Comparison of ENCODE assay signal across 17 cellular contexts in genomic region chr7:99008181-99008631, GRCh38.
DNase-seq lines count a peak whose midpoint lies in the region; TF ChIP-seq lines count a peak whose summit lies in the region.
"Had no signal": no experiment of that assay in that cellular context is flagged by ENCODE, and none has a peak within 500 bp of the region (broad histone marks: within the 10 kb centered on the region; RNA-seq: fewer than 3 reads in every experiment).

No MANE protein-coding gene starts in this region.

- H3K4me2 ChIP-seq in osteoblast (ENCODE audit: insufficient read depth, low read length) = no peak overlapping the region

- H3K36me3 Mint-ChIP-seq in activated naive CD4-positive, alpha-beta T cell treated with anti-CD3 and anti-CD28 coated beads, Interleukin-2, amount 50 U/mL, for 24 hours = peaks cover 17% of the 10 kb centered on the region
- H3K36me3 Mint-ChIP-seq in endodermal cell (ENCODE audit: low read depth) = peaks cover 80% of the 10 kb centered on the region

- TF ChIP-seq CTCF in endodermal cell (conservative IDR thresholded peaks at IDR 0.05) (no peak), osteoblast (IDR thresholded peaks at IDR 0.05; ENCODE audit: extremely low read depth, low read depth, low read length) (no peak)

- WGBS in endodermal cell (ENCODE audit: insufficient coverage in 1 of 2, insufficient read length in 1 of 2), 2 experiments = 95 to 99% methylated on average over 16 to 23 of the region's 23 CpGs

- no peaks in the 10 kb centered on the region for H3K4me1 Mint-ChIP-seq in activated naive CD4-positive, alpha-beta T cell treated with anti-CD3 and anti-CD28 coated beads, Interleukin-2, amount 50 U/mL, for 24 hours
- H3K4me1 Mint-ChIP-seq in endodermal cell = no peaks in the 10 kb centered on the region
- H3K4me1 Mint-ChIP-seq: H9 had no signal

- H3K79me2 ChIP-seq in osteoblast (ENCODE audit: insufficient read depth, low read length) = no peaks in the 10 kb centered on the region

- peak overlapping the region; percentile 17 for H3K27ac Mint-ChIP-seq in activated naive CD4-positive, alpha-beta T cell treated with anti-CD3 and anti-CD28 coated beads, Interleukin-2, amount 50 U/mL, for 24 hours
- no peak overlapping the region for H3K27ac Mint-ChIP-seq in endodermal cell
- H3K27ac Mint-ChIP-seq: H9 had no signal

- peaks cover 2% of the 10 kb centered on the region for H4K20me1 ChIP-seq in osteoblast (ENCODE audit: insufficient read depth, low read length)

- no peak overlapping the region for H3K9ac ChIP-seq in endodermal cell (ENCODE audit: extremely low read depth, low read length, poor library complexity, severe bottlenecking)
- H3K9ac ChIP-seq: GM23248 had no signal

- H3K36me3 ChIP-seq in endodermal cell (ENCODE audit: control insufficient read depth, insufficient read depth, low read length) (peaks cover 79% of the 10 kb centered on the region), osteoblast (ENCODE audit: insufficient read depth, low read length) (peaks cover 82% of the 10 kb centered on the region)

- H3K4me1 ChIP-seq in endodermal cell (ENCODE audit: control insufficient read depth, insufficient read depth, low read length) (no peaks in the 10 kb centered on the region), osteoblast (ENCODE audit: insufficient read depth, low read length) (peaks cover 5% of the 10 kb centered on the region)

- DNase-seq in activated naive CD4-positive, alpha-beta T cell (lab: John Stamatoyannopoulos, UW) = no peak
- DNase-seq in endodermal cell (peak; percentile 38), osteoblast (ENCODE audit: insufficient read length, low spot score, missing footprints) (peak; percentile 10), ureter (ENCODE audit: low spot score) (peak; percentile 38), epidermal melanocyte (ENCODE audit: insufficient read length, low spot score) (no peak), GM19238 (ENCODE audit: insufficient read length, low spot score) (no peak)
- DNase-seq: Calu3, DND-41, GM23248, H9, KBM-7, NCI-H2029, NCI-H446 treated with DMSO at 0.1 percent for 48 hours, NCI-H526, RPMI8226, SHP77 had no signal

- no peak overlapping the region for H3K4me3 Mint-ChIP-seq in activated naive CD4-positive, alpha-beta T cell treated with anti-CD3 and anti-CD28 coated beads, Interleukin-2, amount 50 U/mL, for 24 hours
- H3K4me3 Mint-ChIP-seq in endodermal cell = no peak overlapping the region
- H3K4me3 Mint-ChIP-seq: H9 had no signal

- no peak overlapping the region for H2AFZ ChIP-seq in osteoblast (ENCODE audit: low read length)
- H2AFZ ChIP-seq: GM23248 had no signal

- H3K9me3 Mint-ChIP-seq in activated naive CD4-positive, alpha-beta T cell treated with anti-CD3 and anti-CD28 coated beads, Interleukin-2, amount 50 U/mL, for 24 hours = no peaks in the 10 kb centered on the region
- H3K9me3 Mint-ChIP-seq in endodermal cell = no peaks in the 10 kb centered on the region
- H3K9me3 Mint-ChIP-seq: H9 had no signal

- H3K27me3 Mint-ChIP-seq in activated naive CD4-positive, alpha-beta T cell treated with anti-CD3 and anti-CD28 coated beads, Interleukin-2, amount 50 U/mL, for 24 hours = no peaks in the 10 kb centered on the region
- H3K27me3 Mint-ChIP-seq in endodermal cell (ENCODE audit: insufficient read depth) = no peaks in the 10 kb centered on the region

- H3K27ac ChIP-seq in endodermal cell (ENCODE audit: low read depth, low read length) = no peak overlapping the region
- no peak overlapping the region for H3K27ac ChIP-seq in osteoblast (ENCODE audit: low read depth, low read length)
- H3K27ac ChIP-seq: GM23248 had no signal

- no peak overlapping the region for H3K4me3 ChIP-seq in endodermal cell (ENCODE audit: low read length)
- H3K4me3 ChIP-seq in osteoblast (ENCODE audit: insufficient read depth, low read length) = no peak overlapping the region
- H3K4me3 ChIP-seq: GM23248 had no signal

- H3K9me3 ChIP-seq in endodermal cell (ENCODE audit: control insufficient read depth, low read length) (no peaks in the 10 kb centered on the region), osteoblast (ENCODE audit: low read depth, low read length) (no peaks in the 10 kb centered on the region)

- H3K27me3 ChIP-seq in endodermal cell (ENCODE audit: control insufficient read depth, insufficient read depth, low read length, poor library complexity, severe bottlenecking) = no peaks in the 10 kb centered on the region
- no peaks in the 10 kb centered on the region for H3K27me3 ChIP-seq in osteoblast (ENCODE audit: insufficient read depth, low read length)

Comparison
In these comparisons a context has a peak if more than half of its experiments do, and no peak if none do; other contexts are left out.
1. DNase-seq: peak in endodermal cell (single experiment), osteoblast (single experiment) and ureter (single experiment); none in activated naive CD4-positive, alpha-beta T cell (0 of 4), epidermal melanocyte (single experiment) and GM19238 (single experiment).